8 cellular contexts compared by ENCODE assay signal in genomic region chr4:4541661-4542570, GRCh38. TPM values are rescaled to one million over a fixed set of nuclear protein-coding genes. Genes with fewer than 3 reads are reported as not detected.
DNase-seq lines count a peak whose midpoint lies in the region; ATAC-seq, FAIRE-seq and TF ChIP-seq lines count a peak whose summit lies in the region.

STX18 (minus strand) TSS chr4:4542048; CDS start chr4:4541964, 84 bp downstream.

- peaks cover 25 to 73% (median 43%) of the 10 kb centered on the region in 6 donors for H3K4me1 ChIP-seq in spleen

- 0% methylated on average over 37 to 76 of the region's 76 CpGs for WGBS in spleen, 5 donors

- H3K27me3 Mint-ChIP-seq in WTC11 (ENCODE audit: low read depth) = no peaks in the 10 kb centered on the region

- H3K36me3 ChIP-seq in bronchial epithelial cell (ENCODE audit: control insufficient read depth, insufficient read depth, low read length) = no peaks in the 10 kb centered on the region
- H3K36me3 ChIP-seq in spleen = peaks cover 0 to 25% (median 0%) of the 10 kb centered on the region in 6 donors

- no peak for FAIRE-seq in bronchial epithelial cell (lab: Jason Lieb, UNC)

- H3K27me3 ChIP-seq in bronchial epithelial cell (ENCODE audit: control insufficient read depth, insufficient read depth, low read length) = no peaks in the 10 kb centered on the region
- H3K27me3 ChIP-seq in spleen (replicated peaks in 1 of 7) = no peaks in the 10 kb centered on the region

- no peaks in the 10 kb centered on the region for H3K9me3 ChIP-seq in spleen

- ATAC-seq in GM18868 (IDR thresholded peaks at IDR 0.05; ENCODE audit: unreplicated experiment) = peak; percentile 92
- peak; percentile 78 for ATAC-seq in HG03103 (IDR thresholded peaks at IDR 0.05; ENCODE audit: low read depth, unreplicated experiment)
- ATAC-seq in WTC11 = peak; percentile 95

- peak within 1 kb of the TSS; percentile 98 for H3K27ac Mint-ChIP-seq in WTC11

- TF ChIP-seq CTCF in AG04449 (IDR thresholded peaks at IDR 0.05; ENCODE audit: insufficient read depth, low read length, missing control alignments) (no peak), WTC11 (IDR thresholded peaks at IDR 0.05) (no peak), bronchial epithelial cell (IDR thresholded peaks at IDR 0.05; ENCODE audit: insufficient read depth, low read length, severe bottlenecking) (peak; percentile 2), spleen (IDR thresholded peaks at IDR 0.05 in 8 of 11, conservative IDR thresholded peaks at IDR 0.05 in 3 of 11) (peak in 5 of 11 experiments; percentile 0 to 15 (median 11))

- POLR2A ChIA-PET in AG04449 (lab: Yijun Ruan, JAX) (interaction anchor here (1.1 kb wide), 1 partner anchor 14 kb away, joined by 7 read pairs; no protein-coding TSS in a partner anchor), WTC11 (lab: Charles Lee) (interaction anchor here (0.7 to 1.2 kb wide), 4 partner anchors 14 to 1349 kb away, joined by 3 to 4 read pairs (median 3); no protein-coding TSS in a partner anchor)

- H3K27ac ChIP-seq in spleen = peak within 1 kb of the TSS; percentile 58 to 91 (median 86)

- H3K4me3 Mint-ChIP-seq in WTC11 = peak within 1 kb of the TSS; percentile 98

- no peaks in the 10 kb centered on the region for H3K9me3 Mint-ChIP-seq in WTC11

- intact Hi-C loops in spleen (cut with DNase I; ENCODE audit: low total_unique reads) = no loop called here

- H3K4me1 Mint-ChIP-seq in WTC11 = peaks cover 23% of the 10 kb centered on the region

- H3K4me3 ChIP-seq in AG04449 (ENCODE audit: low read depth, low read length) (peak within 1 kb of the TSS; percentile 84), bronchial epithelial cell (ENCODE audit: low read depth, low read length) (peak within 1 kb of the TSS; percentile 70), spleen (peak within 1 kb of the TSS; percentile 84 to 94 (median 87))

- CTCF ChIA-PET in AG04449 (lab: Yijun Ruan, JAX) (interaction anchor here (0.9 to 4.4 kb wide), 7 partner anchors 12 to 210 kb away, joined by 3 to 24 read pairs (median 4); no protein-coding TSS in a partner anchor), WTC11 (lab: Charles Lee) (interaction anchor here (0.7 to 3.4 kb wide), 9 partner anchors 17 to 285 kb away, joined by 3 to 15 read pairs (median 4); no protein-coding TSS in a partner anchor)

- H3K36me3 Mint-ChIP-seq in WTC11 = peaks cover 15% of the 10 kb centered on the region

- TF ChIP-seq POLR2A in spleen (IDR thresholded peaks at IDR 0.05) = peak; percentile 62 to 73 (median 70)

- peak; percentile 24 for DNase-seq in AG04449 (ENCODE audit: low read depth, low spot score)
- peak; percentile 70 for DNase-seq in NCI-H2196 treated with DMSO at 0.1 percent for 48 hours (lab: John Stamatoyannopoulos, UW; ENCODE audit: unreplicated experiment)
- peak; percentile 88 for DNase-seq in WTC11 (ENCODE audit: low spot score)
- DNase-seq in bronchial epithelial cell (ENCODE audit: low read depth) = peak; percentile 59
- DNase-seq in iPS-NIHi7 (ENCODE audit: extremely low spot score) = peak; percentile 97
- DNase-seq in spleen = peak; percentile 97

TF ChIP-seq in WTC11, 78 proteins besides CTCF, POLR2A, EP300 and RAD21 (continues in another document):
- TF ChIP-seq JUN (CRISPR knock-in tag; IDR thresholded peaks at IDR 0.05) (peak; percentile 34), MYBL2 (CRISPR knock-in tag; IDR thresholded peaks at IDR 0.05) (peak; percentile 97), CREB1 (CRISPR knock-in tag; IDR thresholded peaks at IDR 0.05) (peak; percentile 90), ZNF263 (CRISPR knock-in tag; IDR thresholded peaks at IDR 0.05; ENCODE audit: low read depth) (no peak), NFYB (CRISPR knock-in tag; conservative IDR thresholded peaks at IDR 0.05; ENCODE audit: low read depth) (no peak), CREM (CRISPR knock-in tag; IDR thresholded peaks at IDR 0.05) (peak; percentile 99), PRRX2 (CRISPR knock-in tag; IDR thresholded peaks at IDR 0.05) (0 out of 2 replicates have a peak, but pooled peaks have one; percentile 67), NR1H2 (CRISPR knock-in tag; IDR thresholded peaks at IDR 0.05) (peak; percentile 81; the same call in 1 of the 2 replicates), NFE2L1 (CRISPR knock-in tag; IDR thresholded peaks at IDR 0.05) (peak; percentile 56; the same call in 1 of the 2 replicates), SMAD3 (CRISPR knock-in tag; IDR thresholded peaks at IDR 0.05; ENCODE audit: borderline replicate concordance) (peak; percentile 50), TCF7 (CRISPR knock-in tag; IDR thresholded peaks at IDR 0.05; ENCODE audit: low read depth) (no peak), AR (CRISPR knock-in tag; IDR thresholded peaks at IDR 0.05) (no peak), AFF4 (CRISPR knock-in tag; IDR thresholded peaks at IDR 0.05; ENCODE audit: borderline replicate concordance) (0 out of 2 replicates have a peak, but pooled peaks have one; percentile 66), ZNF671 (CRISPR knock-in tag; IDR thresholded peaks at IDR 0.05) (peak; percentile 30; the same call in 1 of the 2 replicates), GABPB1 (CRISPR knock-in tag; IDR thresholded peaks at IDR 0.05) (peak; percentile 94), ATF6 (CRISPR knock-in tag; IDR thresholded peaks at IDR 0.05) (no peak), TEAD4 (CRISPR knock-in tag; IDR thresholded peaks at IDR 0.05) (no peak), JAZF1 (CRISPR knock-in tag; IDR thresholded peaks at IDR 0.05) (no peak)

RNA-seq across cellular contexts. Expression of gene STX18, which starts in this region (rescaled TPM):
- total RNA-seq in WTC11 (2021) (14.1 to 16.9 TPM (median 16.7 TPM) in 3 replicates), bronchial epithelial cell (17.4 and 21.6 TPM in 2 replicates), spleen (10 to 100 TPM; 28.2 to 45.8 (median 32.6) TPM)
- polyA plus RNA-seq in spleen = 10 to 100 TPM; 19.0 to 27.7 (median 23.0) TPM

Comparison
In these comparisons a context has a peak if more than half of its experiments do, and no peak if none do; other contexts are left out.
1. Peak in every context shown above with its lines: DNase-seq, ATAC-seq, H3K4me3 ChIP-seq and H3K27ac ChIP-seq.
2. DNase-seq: peak in every context shown above with its lines; median percentile 97 in iPS-NIHi7; 97 in spleen; 88 in WTC11; 70 in NCI-H2196 treated with DMSO at 0.1 percent for 48 hours; 59 in bronchial epithelial cell; 24 in AG04449.